ENCODE assay signal across 24 cellular contexts in the genomic region with DNA sequence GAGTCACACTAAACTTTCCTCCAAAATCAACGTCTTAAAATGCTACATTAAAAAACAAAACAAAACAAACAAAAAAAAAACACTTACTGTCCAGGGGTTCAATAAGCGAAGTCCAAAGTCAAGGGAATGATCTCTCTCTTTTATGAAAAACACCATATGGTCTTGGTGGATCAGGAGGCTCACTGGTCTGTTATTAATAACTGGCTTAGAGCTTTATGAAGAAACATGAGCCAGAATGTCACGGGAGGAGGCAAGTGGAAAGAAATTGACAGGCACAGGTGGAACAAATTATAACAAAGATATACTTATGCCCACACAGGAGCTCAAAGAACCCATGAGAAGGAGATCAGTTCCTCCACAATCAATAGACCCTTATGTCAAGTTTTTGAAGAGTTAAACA. TPM values are rescaled to one million over a fixed set of nuclear protein-coding genes. Genes with fewer than 3 reads are reported as not detected.
"Had no signal": no experiment of that assay in that cellular context is flagged by ENCODE, and none has a peak within 500 bp of the region (broad histone marks: within the 10 kb centered on the region; RNA-seq: fewer than 3 reads in every experiment).

Gene MRLN, minus strand, starts transcription at position 189 of the 400 bp plus-strand sequence.

- H3K4me3 Mint-ChIP-seq: activated CD4-positive, alpha-beta T cell treated with anti-CD3 and anti-CD28 coated beads, Interleukin-2, amount 10 ng/mL, durations not matched to agents 24 days and 14 days; activated naive CD4-positive, alpha-beta T cell treated with anti-CD3 and anti-CD28 coated beads, Interleukin-2, amount 10 ng/mL, durations not matched to agents 7 days and 5 days; central memory CD8-positive, alpha-beta T cell; immature natural killer cell; natural killer cell had no signal

- DNase-seq: activated CD4-positive, alpha-beta T cell treated with anti-CD3 and anti-CD28 coated beads, Interleukin-2, amount 10 ng/mL, durations not matched to agents 24 days and 14 days; activated naive CD4-positive, alpha-beta T cell treated with anti-CD3 and anti-CD28 coated beads, Interleukin-2, amount 10 ng/mL, durations not matched to agents 7 days and 5 days; adrenal gland; body of pancreas; glutamatergic neuron; immature natural killer cell; left cardiac atrium; mammary epithelial cell; natural killer cell; nucleus accumbens; sigmoid colon; stimulated activated CD4-positive, alpha-beta T cell treated with anti-CD3 and anti-CD28 coated beads, Interleukin-4, amount 100 ng/mL, for 1 hour; stimulated activated CD8-positive, alpha-beta memory T cell treated with anti-CD3 and anti-CD28 coated beads, Interleukin-4, amount 100 ng/mL, for 48 hours; stimulated activated naive CD8-positive, alpha-beta T cell treated with anti-CD3 and anti-CD28 coated beads, Interleukin-15, Interleukin-2, amounts not matched to agents 100 U/mL and 50 U/mL, for 24 hours; T-helper 1 cell; upper lobe of right lung had no signal

- H3K27ac Mint-ChIP-seq: activated CD4-positive, alpha-beta T cell treated with anti-CD3 and anti-CD28 coated beads, Interleukin-2, amount 10 ng/mL, durations not matched to agents 24 days and 14 days; activated naive CD4-positive, alpha-beta T cell treated with anti-CD3 and anti-CD28 coated beads, Interleukin-2, amount 10 ng/mL, durations not matched to agents 7 days and 5 days; activated T-helper 2 cell treated with anti-CD3 and anti-CD28 coated beads, Interferon-gamma antibody, Interleukin-2, Interleukin-4, amounts not matched to agents 10 μg/mL and 5 μg/mL and 100 μg/mL, durations not matched to agents 14 hours and 24 hours and 36 hours; immature natural killer cell; natural killer cell had no signal

- H3K27ac ChIP-seq: adrenal gland, body of pancreas, prostate gland, sigmoid colon, suprapubic skin, upper lobe of right lung had no signal

- H3K4me1 ChIP-seq: body of pancreas, prostate gland, sigmoid colon, suprapubic skin, upper lobe of right lung had no signal

- H3K9me3 Mint-ChIP-seq: activated CD4-positive, alpha-beta T cell treated with anti-CD3 and anti-CD28 coated beads, Interleukin-2, amount 10 ng/mL, durations not matched to agents 24 days and 14 days; activated naive CD4-positive, alpha-beta T cell treated with anti-CD3 and anti-CD28 coated beads, Interleukin-2, amount 10 ng/mL, durations not matched to agents 7 days and 5 days; activated T-helper 2 cell treated with anti-CD3 and anti-CD28 coated beads, Interferon-gamma antibody, Interleukin-2, Interleukin-4, amounts not matched to agents 10 μg/mL and 5 μg/mL and 100 μg/mL, durations not matched to agents 14 hours and 24 hours and 36 hours; central memory CD8-positive, alpha-beta T cell; natural killer cell had no signal

- H3K9me3 ChIP-seq: adrenal gland, body of pancreas, prostate gland, sigmoid colon, suprapubic skin, upper lobe of right lung had no signal

- H3K4me3 ChIP-seq: adrenal gland, body of pancreas, prostate gland, sigmoid colon, suprapubic skin, upper lobe of right lung had no signal

- H3K36me3 ChIP-seq: adrenal gland, prostate gland, sigmoid colon, suprapubic skin, upper lobe of right lung had no signal

- H3K36me3 Mint-ChIP-seq: activated naive CD4-positive, alpha-beta T cell treated with anti-CD3 and anti-CD28 coated beads, Interleukin-2, amount 10 ng/mL, durations not matched to agents 7 days and 5 days; immature natural killer cell; natural killer cell had no signal

- H3K27me3 ChIP-seq: adrenal gland, body of pancreas, sigmoid colon, suprapubic skin, upper lobe of right lung had no signal

- H3K4me1 Mint-ChIP-seq: activated CD4-positive, alpha-beta T cell treated with anti-CD3 and anti-CD28 coated beads, Interleukin-2, amount 10 ng/mL, durations not matched to agents 24 days and 14 days; activated naive CD4-positive, alpha-beta T cell treated with anti-CD3 and anti-CD28 coated beads, Interleukin-2, amount 10 ng/mL, durations not matched to agents 7 days and 5 days; central memory CD8-positive, alpha-beta T cell; immature natural killer cell; natural killer cell had no signal

- ATAC-seq: body of pancreas; left cardiac atrium; natural killer cell; stimulated activated naive CD8-positive, alpha-beta T cell treated with anti-CD3 and anti-CD28 coated beads, Interleukin-15, Interleukin-2, amounts not matched to agents 100 U/mL and 50 U/mL, for 24 hours; upper lobe of right lung had no signal

RNA-seq across cellular contexts. Expression of gene MRLN, which starts in this region (rescaled TPM):
- total RNA-seq: activated T-helper 2 cell treated with anti-CD3 and anti-CD28 coated beads, Interferon-gamma antibody, Interleukin-2, Interleukin-4, amounts not matched to agents 10 μg/mL and 5 μg/mL and 100 μg/mL, durations not matched to agents 14 hours and 24 hours and 36 hours; adrenal gland; body of pancreas; dermis microvascular lymphatic vessel endothelial cell; fibroblast of villous mesenchyme; left cardiac atrium; mammary epithelial cell; mononuclear cell; natural killer cell; prostate gland; sigmoid colon; suprapubic skin; upper lobe of right lung had no signal
- polyA plus RNA-seq: esophagus, immature natural killer cell, mammary epithelial cell, sigmoid colon had no signal
